ENCODE assay signal across 1 cellular context in genomic region chr11:15123849-15124248, GRCh38.
TF ChIP-seq lines count a peak whose summit lies in the region.

No MANE protein-coding gene starts in this region.

TF ChIP-seq in IMR-90, 13 proteins besides CTCF, POLR2A, EP300 and RAD21 (continued from another document):
- TF ChIP-seq USF2 (IDR thresholded peaks at IDR 0.05; ENCODE audit: low read depth, low read length) (no peak), SMC3 (IDR thresholded peaks at IDR 0.05; ENCODE audit: low read depth, low read length) (no peak)
TF ChIP-seq in IMR-90: peak in this region for 2.
